19 cellular contexts compared by ENCODE assay signal in the genomic region with DNA sequence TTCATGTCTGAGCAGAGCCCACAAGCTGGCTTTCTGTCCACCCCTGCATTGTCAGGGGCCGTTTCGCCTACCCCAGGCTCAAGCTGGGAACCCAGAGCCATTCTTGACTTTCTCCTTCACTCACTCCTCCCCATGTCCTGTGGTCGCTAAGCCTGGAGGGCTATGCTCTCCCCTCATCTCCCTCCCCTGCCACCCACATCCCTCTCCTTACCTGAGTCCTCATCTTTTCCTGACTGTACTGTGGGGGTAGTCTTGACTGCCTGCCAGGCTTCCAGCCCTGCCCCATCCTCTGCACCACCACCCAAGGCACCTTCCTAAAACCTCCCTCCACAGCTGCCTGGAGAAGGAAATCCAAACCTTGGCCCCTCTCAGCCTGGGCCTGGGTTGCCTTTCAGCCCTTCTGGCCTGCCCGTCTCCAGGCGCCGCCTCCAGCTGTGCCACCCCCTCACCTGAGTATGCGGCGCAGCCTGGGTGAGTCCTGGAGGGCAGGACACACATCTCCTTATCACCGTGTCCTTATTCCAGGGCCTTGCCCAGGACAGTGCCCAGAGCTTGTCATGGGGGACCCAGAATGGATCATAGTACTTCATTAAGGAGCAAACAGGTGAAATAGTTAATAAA. TPM values are rescaled to one million over a fixed set of nuclear protein-coding genes. Genes with fewer than 3 reads are reported as not detected.
A peak's percentile ranks its signal among the peaks of the same experiment; 100 is the strongest.
DNase-seq lines count a peak whose midpoint lies in the region; TF ChIP-seq lines count a peak whose summit lies in the region.
"Had no signal": no experiment of that assay in that cellular context is flagged by ENCODE, and none has a peak within 500 bp of the region (broad histone marks: within the 10 kb centered on the region; RNA-seq: fewer than 3 reads in every experiment).

No MANE protein-coding gene starts in this region.

- no peak overlapping the region for H4K5ac ChIP-seq in H9 (ENCODE audit: insufficient read length, low read depth, low read length)

- no peak overlapping the region for H2BK15ac ChIP-seq in H9 (ENCODE audit: low read depth, low read length)

- H3K79me1 ChIP-seq in H9 (ENCODE audit: insufficient read depth, low read depth, low read length, poor library complexity, severe bottlenecking) = no peaks in the 10 kb centered on the region

- H4K91ac ChIP-seq in H9 (ENCODE audit: insufficient read length, low read depth, low read length) = no peak overlapping the region

- H3K4me3 ChIP-seq in neutrophil (ENCODE audit: low read depth in 1 of 2, low read length in 1 of 2) = no peak overlapping the region
- H3K4me3 ChIP-seq: BLaER1 treated with 17β-estradiol and CSF1 and Interleukin-3, amounts not matched to agents 10 nM and 100 nM; HAP-1; SK-N-MC had no signal

- H3K9me3 ChIP-seq in H9 (ENCODE audit: control insufficient read depth, low read depth, low read length) (no peaks in the 10 kb centered on the region), neutrophil (no peaks in the 10 kb centered on the region)
- H3K9me3 ChIP-seq: BLaER1 treated with 17β-estradiol and CSF1 and Interleukin-3, amounts not matched to agents 10 nM and 100 nM; HAP-1 had no signal

- no peaks in the 10 kb centered on the region for H3K27me3 ChIP-seq in H9 (ENCODE audit: insufficient read depth, low read length)
- H3K27me3 ChIP-seq in neutrophil = no peaks in the 10 kb centered on the region
- H3K27me3 ChIP-seq: BLaER1 treated with 17β-estradiol and CSF1 and Interleukin-3, amounts not matched to agents 10 nM and 100 nM had no signal

- H3K27me3 Mint-ChIP-seq in CD14-positive monocyte (ENCODE audit: low read depth in 3 of 3) (peaks cover 0 to 2% (median 1%) of the 10 kb centered on the region in 3 donors), H9 (ENCODE audit: low read depth) (no peaks in the 10 kb centered on the region)
- H3K27me3 Mint-ChIP-seq in dendritic cell treated with granulocyte-macrophage colony-stimulating factor and Interleukin-4, amounts not matched to agents 40 ng/mL and 50 ng/mL, for 4 days = no peaks in the 10 kb centered on the region
- H3K27me3 Mint-ChIP-seq: CD8-positive, alpha-beta memory T cell; IgD-negative memory B cell had no signal

- no peak overlapping the region for H2BK20ac ChIP-seq in H9 (ENCODE audit: low read depth, low read length, poor library complexity, severe bottlenecking)

- peaks cover 37% of the 10 kb centered on the region for H3K36me3 ChIP-seq in neutrophil

- H3K27ac Mint-ChIP-seq in CD14-positive monocyte (peak overlapping the region in 5 of 7 donors; percentile 3 to 80 (median 38)), H9 (peak overlapping the region; percentile 9 to 68 (median 10); a peak in 4 of 7 replicates)
- H3K27ac Mint-ChIP-seq in dendritic cell treated with granulocyte-macrophage colony-stimulating factor and Interleukin-4, amounts not matched to agents 40 ng/mL and 50 ng/mL, for 4 days = peak overlapping the region; percentile 23

- H2BK12ac ChIP-seq in H9 (ENCODE audit: insufficient read length, low read depth, low read length) = no peak overlapping the region

- TF ChIP-seq CTCF in CD14-positive monocyte (IDR thresholded peaks at IDR 0.05) (no peak), H9 (conservative IDR thresholded peaks at IDR 0.05) (no peak), neutrophil (IDR thresholded peaks at IDR 0.05) (no peak)

- peaks cover 0 to 3% (median 0%) of the 10 kb centered on the region in 7 donors for H3K9me3 Mint-ChIP-seq in CD14-positive monocyte
- no peaks in the 10 kb centered on the region for H3K9me3 Mint-ChIP-seq in H9
- no peaks in the 10 kb centered on the region for H3K9me3 Mint-ChIP-seq in dendritic cell treated with granulocyte-macrophage colony-stimulating factor and Interleukin-4, amounts not matched to agents 40 ng/mL and 50 ng/mL, for 4 days
- H3K9me3 Mint-ChIP-seq: CD8-positive, alpha-beta memory T cell; IgD-negative memory B cell had no signal

- H3K4me2 ChIP-seq in H9 (ENCODE audit: insufficient read depth, insufficient read length, low read length) = no peak overlapping the region

- H3K23ac ChIP-seq in H9 (ENCODE audit: insufficient read length, low read depth, low read length) = no peak overlapping the region

- H4K8ac ChIP-seq in H9 (replicated peaks; ENCODE audit: insufficient read length, low read depth, low read length) = no peak overlapping the region

- no peak overlapping the region for H3K18ac ChIP-seq in H9 (ENCODE audit: insufficient read length, low read depth, low read length)

- H3K23me2 ChIP-seq in H9 (ENCODE audit: insufficient read length, low read depth, low read length, poor library complexity, severe bottlenecking) = no peaks in the 10 kb centered on the region

- H3K36me3 Mint-ChIP-seq in CD14-positive monocyte = peaks cover 46 to 64% of the 10 kb centered on the region in 2 donors
- peaks cover 8 to 50% (median 46%) of the 10 kb centered on the region in 3 experiments for H3K36me3 Mint-ChIP-seq in H9 (ENCODE audit: insufficient read depth in 1 of 3, low read depth in 3 of 3)
- peaks cover 67% of the 10 kb centered on the region for H3K36me3 Mint-ChIP-seq in dendritic cell treated with granulocyte-macrophage colony-stimulating factor and Interleukin-4, amounts not matched to agents 40 ng/mL and 50 ng/mL, for 4 days (ENCODE audit: low read depth)

- no peak overlapping the region for H3T11ph ChIP-seq in H9 (ENCODE audit: low read length)

- peaks cover 12% of the 10 kb centered on the region for H3K4me1 Mint-ChIP-seq in CD14-positive monocyte
- H3K4me1 Mint-ChIP-seq in H9 = peaks cover 0 to 5% of the 10 kb centered on the region in 2 experiments; a peak in 1 of 4 replicates
- peaks cover 9% of the 10 kb centered on the region for H3K4me1 Mint-ChIP-seq in dendritic cell treated with granulocyte-macrophage colony-stimulating factor and Interleukin-4, amounts not matched to agents 40 ng/mL and 50 ng/mL, for 4 days (ENCODE audit: low read depth)
- H3K4me1 Mint-ChIP-seq: CD8-positive, alpha-beta memory T cell had no signal

- H3K4me1 ChIP-seq in H9 (ENCODE audit: insufficient read depth, low read length) (no peaks in the 10 kb centered on the region), neutrophil (ENCODE audit: control insufficient read depth in 1 of 2, insufficient read depth in 1 of 2, low read depth in 1 of 2, low read length in 1 of 2) (peaks cover 17 to 20% of the 10 kb centered on the region in 2 experiments)
- H3K4me1 ChIP-seq: HAP-1 had no signal

- H2BK5ac ChIP-seq in H9 (ENCODE audit: insufficient read length, low read length) = no peak overlapping the region

- H3K27ac ChIP-seq in H9 (ENCODE audit: insufficient read length, low read depth, low read length) (no peak overlapping the region), neutrophil (peak overlapping the region; percentile 73)
- H3K27ac ChIP-seq: BLaER1 treated with 17β-estradiol and CSF1 and Interleukin-3, amounts not matched to agents 10 nM and 100 nM; HL-60; SK-N-MC had no signal

- intact Hi-C loops in CD14-positive monocyte (cut with micrococcal nuclease) = no loop called here
- intact Hi-C loops in dendritic cell treated with granulocyte-macrophage colony-stimulating factor and Interleukin-4, amounts not matched to agents 40 ng/mL and 50 ng/mL, for 4 days (cut with micrococcal nuclease) = no loop called here

- no peaks in the 10 kb centered on the region for H3K79me2 ChIP-seq in H9 (ENCODE audit: insufficient read depth, low read length)

- no peak overlapping the region for H3K14ac ChIP-seq in H9 (ENCODE audit: insufficient read depth, low read length)

- H2AFZ ChIP-seq in H9 (ENCODE audit: low read length) = no peak overlapping the region

- no peak overlapping the region for H2AK5ac ChIP-seq in H9 (ENCODE audit: insufficient read length, low read length)

- DNase-seq in CD14-positive monocyte (ENCODE audit: low spot score) (no peak), H9 (no peak), HK-2 (ENCODE audit: unreplicated experiment) (no peak), NCI-H2081 treated with DMSO at 0.1 percent for 48 hours (lab: John Stamatoyannopoulos, UW) (no peak)
- DNase-seq in activated CD4-positive, CD25-positive, alpha-beta regulatory T cell treated with anti-CD3 and anti-CD28 coated beads, Interleukin-2, amount 50 U/mL, for 72 hours = no peak
- DNase-seq: CD8-positive, alpha-beta memory T cell; Karpas-422; NCI-H1048; NCI-H1436; NCI-H1930; NCI-H2171; NCI-H526 had no signal

- H3K4ac ChIP-seq in H9 (ENCODE audit: low read depth, low read length) = no peak overlapping the region

- H3K4me3 Mint-ChIP-seq in CD14-positive monocyte (no peak overlapping the region), H9 (no peak overlapping the region)
- H3K4me3 Mint-ChIP-seq in dendritic cell treated with granulocyte-macrophage colony-stimulating factor and Interleukin-4, amounts not matched to agents 40 ng/mL and 50 ng/mL, for 4 days = no peak overlapping the region
- H3K4me3 Mint-ChIP-seq: CD8-positive, alpha-beta memory T cell; IgD-negative memory B cell had no signal

- H4K20me1 ChIP-seq in H9 (ENCODE audit: control insufficient read depth, insufficient read depth, insufficient read length) = no peaks in the 10 kb centered on the region

- H3K9ac ChIP-seq in H9 (ENCODE audit: extremely low read depth, insufficient read length, low read length) = no peak overlapping the region

- no CpG with 5 or more reads among the region's 9 CpGs for WGBS in H9 (ENCODE audit: extremely low coverage, insufficient read length, low lambda C conversion rate)

- no peak overlapping the region for H3K56ac ChIP-seq in H9 (ENCODE audit: insufficient read length, low read depth, low read length)

- no peak overlapping the region for H2BK120ac ChIP-seq in H9 (ENCODE audit: low read depth, low read length, poor library complexity, severe bottlenecking)

RNA-seq across cellular contexts. Expression of a gene that starts 14.4 kb away (rescaled TPM):
- polyA plus RNA-seq in CD14-positive monocyte = 1 to 10 TPM in 1 of 2 donors, under 1 TPM in 1; 0.47 to 1.7 TPM
- 9.4 and 10.4 TPM in 2 replicates for total RNA-seq in H9 (2021)

RNA-seq across cellular contexts. Expression of a gene that starts 28.8 kb away (rescaled TPM):
- 10 to 100 TPM; 57.1 to 58.5 TPM for polyA plus RNA-seq in CD14-positive monocyte
- 39.3 and 39.5 TPM in 2 replicates for total RNA-seq in H9 (2021)

RNA-seq across cellular contexts. Expression of a gene that starts 28.8 kb away (rescaled TPM):
- polyA plus RNA-seq in CD14-positive monocyte = 1 to 10 TPM; 2.8 to 6.4 TPM
- 15.0 and 15.4 TPM in 2 replicates for total RNA-seq in H9 (2021)

RNA-seq across cellular contexts. Expression of a gene that starts 28.9 kb away (rescaled TPM):
- 1 to 10 TPM in 1 of 2 donors, under 1 TPM in 1; 0.67 to 1.8 TPM for polyA plus RNA-seq in CD14-positive monocyte
- 2.8 and 3.0 TPM in 2 replicates for total RNA-seq in H9 (2021)
